13 cellular contexts compared by ENCODE assay signal in genomic region chr15:70604671-70605070, GRCh38.
DNase-seq lines count a peak whose midpoint lies in the region; ATAC-seq and TF ChIP-seq lines count a peak whose summit lies in the region.
"Had no signal": no experiment of that assay in that cellular context is flagged by ENCODE, and none has a peak within 500 bp of the region (broad histone marks: within the 10 kb centered on the region; RNA-seq: fewer than 3 reads in every experiment).

No MANE protein-coding gene starts in this region.

- H3K36me3 ChIP-seq in SJCRH30 (no peaks in the 10 kb centered on the region), rectal smooth muscle tissue (ENCODE audit: control insufficient read depth, insufficient read depth, low read length) (no peaks in the 10 kb centered on the region)
- H3K36me3 ChIP-seq: pancreas had no signal

- DNase-seq in ELF-1 (ENCODE audit: low read depth, low spot score) (peak; percentile 58), SJCRH30 (peak; percentile 36 to 44), fibroblast of villous mesenchyme (ENCODE audit: low read depth) (peak; percentile 28)
- DNase-seq in CD4-positive, alpha-beta T cell = no peak
- no peak for DNase-seq in activated CD4-positive, alpha-beta T cell treated with anti-CD3 and anti-CD28 coated beads for 4 hours
- DNase-seq in activated naive CD8-positive, alpha-beta T cell treated with anti-CD3 and anti-CD28 coated beads for 36 hours = no peak
- DNase-seq: activated CD4-positive, alpha-beta T cell treated with anti-CD3 and anti-CD28 coated beads for 36 hours; activated gamma-delta T cell treated with Interleukin-2 at 50 U/mL for 16 hours; effector memory CD4-positive, alpha-beta T cell; NCI-H345; pancreas had no signal

- TF ChIP-seq CTCF in fibroblast of villous mesenchyme (IDR thresholded peaks at IDR 0.05; ENCODE audit: insufficient read depth, low read depth, low read length) = peak; percentile 17
- TF ChIP-seq CTCF in CD4-positive, alpha-beta T cell (IDR thresholded peaks at IDR 0.05) = no peak

- intact Hi-C loops in CD4-positive, alpha-beta T cell (cut with DNase I, micrococcal nuclease) = no loop called here

- CTCF ChIA-PET in CD4-positive, alpha-beta T cell (lab: Charles Lee) = no interaction called here

- no peaks in the 10 kb centered on the region for H3K27me3 Mint-ChIP-seq in CD4-positive, alpha-beta T cell
- no peaks in the 10 kb centered on the region for H3K27me3 Mint-ChIP-seq in activated naive CD8-positive, alpha-beta T cell treated with anti-CD3 and anti-CD28 coated beads for 36 hours
- H3K27me3 Mint-ChIP-seq: activated CD4-positive, alpha-beta T cell treated with anti-CD3 and anti-CD28 coated beads for 36 hours had no signal

- H3K27ac ChIP-seq in SJCRH30 (no peak overlapping the region), rectal smooth muscle tissue (ENCODE audit: low read depth, low read length) (peak overlapping the region; percentile 67)
- no peak overlapping the region for H3K27ac ChIP-seq in CD4-positive, alpha-beta T cell (ENCODE audit: low read depth, low read length)

- H3K4me1 ChIP-seq in SJCRH30 (peaks cover 5% of the 10 kb centered on the region; the same call in 1 of the 2 replicates), rectal smooth muscle tissue (ENCODE audit: control insufficient read depth, insufficient read depth, low read length) (peaks cover 10% of the 10 kb centered on the region)

- POLR2A ChIA-PET in CD4-positive, alpha-beta T cell (lab: Charles Lee) = no interaction called here

- no peaks in the 10 kb centered on the region for H3K27me3 ChIP-seq in SJCRH30
- no peaks in the 10 kb centered on the region for H3K27me3 ChIP-seq in rectal smooth muscle tissue (ENCODE audit: control insufficient read depth, insufficient read depth, low read length)
- H3K27me3 ChIP-seq in CD4-positive, alpha-beta T cell (ENCODE audit: control insufficient read depth, insufficient read depth, low read length) = no peaks in the 10 kb centered on the region
- H3K27me3 ChIP-seq: pancreas had no signal

- peaks cover 7% of the 10 kb centered on the region; the same call in 1 of the 2 replicates for H3K9me3 ChIP-seq in SJCRH30 (replicated peaks)
- H3K9me3 ChIP-seq in CD4-positive, alpha-beta T cell (ENCODE audit: control insufficient read depth, low read length) = no peaks in the 10 kb centered on the region
- H3K9me3 ChIP-seq: pancreas had no signal

- H3K27ac Mint-ChIP-seq in CD4-positive, alpha-beta T cell = no peak overlapping the region
- H3K27ac Mint-ChIP-seq in activated naive CD8-positive, alpha-beta T cell treated with anti-CD3 and anti-CD28 coated beads for 36 hours = no peak overlapping the region
- H3K27ac Mint-ChIP-seq: activated CD4-positive, alpha-beta T cell treated with anti-CD3 and anti-CD28 coated beads for 36 hours had no signal

- no peak for ATAC-seq in HG03095 (IDR thresholded peaks at IDR 0.05; ENCODE audit: unreplicated experiment)
- ATAC-seq in CD4-positive, alpha-beta T cell (ENCODE audit: poor library complexity) = no peak
- ATAC-seq: activated CD4-positive, alpha-beta T cell treated with anti-CD3 and anti-CD28 coated beads for 36 hours had no signal

- H3K4me3 ChIP-seq in SJCRH30 (peak overlapping the region; percentile 0; the same call in 1 of the 2 replicates), fibroblast of villous mesenchyme (ENCODE audit: low read depth, low read length) (no peak overlapping the region), rectal smooth muscle tissue (ENCODE audit: low read length) (no peak overlapping the region)
- H3K4me3 ChIP-seq: pancreas had no signal

- peaks cover 2% of the 10 kb centered on the region for H3K9me3 Mint-ChIP-seq in CD4-positive, alpha-beta T cell
- peaks cover 3% of the 10 kb centered on the region for H3K9me3 Mint-ChIP-seq in activated naive CD8-positive, alpha-beta T cell treated with anti-CD3 and anti-CD28 coated beads for 36 hours

- no peaks in the 10 kb centered on the region for H3K36me3 Mint-ChIP-seq in CD4-positive, alpha-beta T cell (ENCODE audit: low read depth)
- no peaks in the 10 kb centered on the region for H3K36me3 Mint-ChIP-seq in activated naive CD8-positive, alpha-beta T cell treated with anti-CD3 and anti-CD28 coated beads for 36 hours

- H3K9ac ChIP-seq in rectal smooth muscle tissue (ENCODE audit: low read length) = no peak overlapping the region

- H3K4me3 Mint-ChIP-seq in CD4-positive, alpha-beta T cell = no peak overlapping the region
- no peak overlapping the region for H3K4me3 Mint-ChIP-seq in activated naive CD8-positive, alpha-beta T cell treated with anti-CD3 and anti-CD28 coated beads for 36 hours
- H3K4me3 Mint-ChIP-seq: activated CD4-positive, alpha-beta T cell treated with anti-CD3 and anti-CD28 coated beads for 36 hours had no signal

- no peaks in the 10 kb centered on the region for H3K4me1 Mint-ChIP-seq in CD4-positive, alpha-beta T cell (ENCODE audit: low read depth)
- no peaks in the 10 kb centered on the region for H3K4me1 Mint-ChIP-seq in activated naive CD8-positive, alpha-beta T cell treated with anti-CD3 and anti-CD28 coated beads for 36 hours
- H3K4me1 Mint-ChIP-seq: activated CD4-positive, alpha-beta T cell treated with anti-CD3 and anti-CD28 coated beads for 36 hours had no signal

Comparison
In these comparisons a context has a peak if more than half of its experiments do, and no peak if none do; other contexts are left out.
1. DNase-seq: peak in ELF-1 (single experiment), SJCRH30 (2 of 2) and fibroblast of villous mesenchyme (single experiment); none in CD4-positive, alpha-beta T cell (0 of 10), activated CD4-positive, alpha-beta T cell treated with anti-CD3 and anti-CD28 coated beads for 4 hours (0 of 2) and activated naive CD8-positive, alpha-beta T cell treated with anti-CD3 and anti-CD28 coated beads for 36 hours (single experiment).